In genomic region chr3:71584216-71585061, GRCh38 we compare ENCODE assay signal across 1 cellular context.
TF ChIP-seq lines count a peak whose summit lies in the region.

No MANE protein-coding gene starts in this region.

TF ChIP-seq in H1, 55 proteins besides CTCF, POLR2A, EP300 and RAD21:
- TF ChIP-seq, protein P1, sequence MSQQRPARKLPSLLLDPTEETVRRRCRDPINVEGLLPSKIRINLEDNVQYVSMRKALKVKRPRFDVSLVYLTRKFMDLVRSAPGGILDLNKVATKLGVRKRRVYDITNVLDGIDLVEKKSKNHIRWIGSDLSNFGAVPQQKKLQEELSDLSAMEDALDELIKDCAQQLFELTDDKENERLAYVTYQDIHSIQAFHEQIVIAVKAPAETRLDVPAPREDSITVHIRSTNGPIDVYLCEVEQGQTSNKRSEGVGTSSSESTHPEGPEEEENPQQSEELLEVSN (IDR thresholded peaks at IDR 0.05): 0 out of 2 replicates have a peak, but pooled peaks have one; percentile 11
- TF ChIP-seq CHD1 (IDR thresholded peaks at IDR 0.05; ENCODE audit: low read depth, low read length) (no peak), SIN3A (conservative IDR thresholded peaks at IDR 0.05 in 1 of 2, IDR thresholded peaks at IDR 0.05 in 1 of 2; ENCODE audit: low read depth in 1 of 2, low read length in 2 of 2) (peak; percentile 69 to 76; a peak in 2 of 4 replicates), SRF (IDR thresholded peaks at IDR 0.05; ENCODE audit: low read depth, low read length) (no peak), RXRA (IDR thresholded peaks at IDR 0.05; ENCODE audit: insufficient read depth, low read depth, low read length) (0 out of 2 replicates have a peak, but pooled peaks have one; percentile 66), ASH2L (IDR thresholded peaks at IDR 0.05; ENCODE audit: low read length) (peak; percentile 84), SIX5 (IDR thresholded peaks at IDR 0.05; ENCODE audit: low read depth, low read length) (no peak), SP4 (IDR thresholded peaks at IDR 0.05; ENCODE audit: low read length) (no peak), CBX8 (IDR thresholded peaks at IDR 0.05; ENCODE audit: borderline replicate concordance, low read depth, low read length) (no peak), JUND (IDR thresholded peaks at IDR 0.05; ENCODE audit: low read length) (no peak), TAF1 (IDR thresholded peaks at IDR 0.05; ENCODE audit: low read depth, low read length) (no peak), HDAC6 (IDR thresholded peaks at IDR 0.05; ENCODE audit: low read depth, low read length) (no peak), POU5F1 (IDR thresholded peaks at IDR 0.05; ENCODE audit: low read depth, low read length) (no peak), SP2 (IDR thresholded peaks at IDR 0.05; ENCODE audit: low read length) (no peak), CHD2 (IDR thresholded peaks at IDR 0.05; ENCODE audit: low read length) (no peak), KDM5A (IDR thresholded peaks at IDR 0.05; ENCODE audit: low read length) (no peak), SAP30 (IDR thresholded peaks at IDR 0.05; ENCODE audit: insufficient read depth, insufficient replicate concordance, low read length) (peak; percentile 71), MAFK (IDR thresholded peaks at IDR 0.05; ENCODE audit: low read depth, low read length) (no peak), HDAC2 (IDR thresholded peaks at IDR 0.05; ENCODE audit: borderline replicate concordance in 1 of 2, low read depth in 2 of 2, low read length in 2 of 2) (peak in 1 of 2 experiments; percentile 55; a peak in 1 of 4 replicates), EGR1 (IDR thresholded peaks at IDR 0.05; ENCODE audit: borderline replicate concordance, low read depth, low read length) (no peak), NANOG (IDR thresholded peaks at IDR 0.05; ENCODE audit: insufficient read depth, low read depth, low read length, poor library complexity, severe bottlenecking) (no peak)
- TF ChIP-seq, protein P2, sequence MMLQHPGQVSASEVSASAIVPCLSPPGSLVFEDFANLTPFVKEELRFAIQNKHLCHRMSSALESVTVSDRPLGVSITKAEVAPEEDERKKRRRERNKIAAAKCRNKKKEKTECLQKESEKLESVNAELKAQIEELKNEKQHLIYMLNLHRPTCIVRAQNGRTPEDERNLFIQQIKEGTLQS (IDR thresholded peaks at IDR 0.05; ENCODE audit: insufficient read depth, low read depth, low read length): no peak
- TF ChIP-seq, protein P3, sequence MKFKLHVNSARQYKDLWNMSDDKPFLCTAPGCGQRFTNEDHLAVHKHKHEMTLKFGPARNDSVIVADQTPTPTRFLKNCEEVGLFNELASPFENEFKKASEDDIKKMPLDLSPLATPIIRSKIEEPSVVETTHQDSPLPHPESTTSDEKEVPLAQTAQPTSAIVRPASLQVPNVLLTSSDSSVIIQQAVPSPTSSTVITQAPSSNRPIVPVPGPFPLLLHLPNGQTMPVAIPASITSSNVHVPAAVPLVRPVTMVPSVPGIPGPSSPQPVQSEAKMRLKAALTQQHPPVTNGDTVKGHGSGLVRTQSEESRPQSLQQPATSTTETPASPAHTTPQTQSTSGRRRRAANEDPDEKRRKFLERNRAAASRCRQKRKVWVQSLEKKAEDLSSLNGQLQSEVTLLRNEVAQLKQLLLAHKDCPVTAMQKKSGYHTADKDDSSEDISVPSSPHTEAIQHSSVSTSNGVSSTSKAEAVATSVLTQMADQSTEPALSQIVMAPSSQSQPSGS (IDR thresholded peaks at IDR 0.05; ENCODE audit: low read length): no peak
